In the genomic region with DNA sequence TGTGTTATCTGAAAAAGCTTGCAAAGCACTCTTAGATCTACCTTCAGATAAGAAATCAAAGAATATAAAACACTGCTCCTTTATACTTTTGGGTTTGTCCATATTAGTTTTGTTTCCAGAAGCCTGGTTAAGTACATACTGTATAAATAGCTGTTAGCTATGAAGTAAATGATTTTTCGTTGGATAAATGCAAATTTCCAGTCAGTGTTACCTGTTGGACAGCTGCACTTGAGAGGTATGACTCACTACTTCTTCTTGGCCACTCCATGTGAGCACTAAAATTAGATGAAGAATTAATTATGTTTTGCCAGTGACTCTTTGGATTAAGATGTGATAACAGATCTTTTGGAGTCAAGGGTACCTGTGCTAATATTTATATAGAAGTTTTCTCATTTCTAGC, we compare ENCODE assay signal across 22 cellular contexts.
"Had no signal": no experiment of that assay in that cellular context is flagged by ENCODE, and none has a peak within 500 bp of the region (broad histone marks: within the 10 kb centered on the region; RNA-seq: fewer than 3 reads in every experiment).

No MANE protein-coding gene starts in this region.

- H3K36me3 ChIP-seq: neural progenitor cell, thoracic aorta, WERI-Rb-1 had no signal

- H3K4me1 ChIP-seq: foreskin keratinocyte, neural progenitor cell, sigmoid colon, upper lobe of left lung had no signal

- H3K27me3 ChIP-seq: body of pancreas, cardiac muscle cell, foreskin keratinocyte, neural progenitor cell, sigmoid colon, upper lobe of left lung had no signal

- ATAC-seq: activated CD8-positive, alpha-beta T cell treated with anti-CD3 and anti-CD28 coated beads, Interleukin-2, amount 10 ng/mL, durations not matched to agents 7 days and 5 days; body of pancreas; foreskin keratinocyte; left lobe of liver; naive thymus-derived CD8-positive, alpha-beta T cell had no signal

- H3K9me3 ChIP-seq: body of pancreas, sigmoid colon, thoracic aorta, upper lobe of left lung had no signal

- DNase-seq: activated CD4-positive, alpha-beta T cell treated with anti-CD3 and anti-CD28 coated beads for 1 hour; activated CD4-positive, alpha-beta T cell treated with anti-CD3 and anti-CD28 coated beads, Interleukin-2, amount 50 U/mL, for 1 hour; activated CD8-positive, alpha-beta T cell treated with anti-CD3 and anti-CD28 coated beads, Interleukin-2, amount 10 ng/mL, durations not matched to agents 7 days and 5 days; activated gamma-delta T cell treated with Interleukin-2 at 50 U/mL for 16 hours; anterior cingulate cortex; body of pancreas; effector CD4-positive, alpha-beta T cell; erythroblast; foreskin keratinocyte; mammary epithelial cell; naive thymus-derived CD8-positive, alpha-beta T cell; retina; sigmoid colon; stimulated activated CD4-positive, alpha-beta T cell treated with anti-CD3 and anti-CD28 coated beads, Interleukin-2, amount 100 ng/mL, for 48 hours; stimulated activated naive CD4-positive, alpha-beta T cell treated with Interleukin-2 at 50 U/mL for 16 hours; WERI-Rb-1 had no signal

- H3K27ac ChIP-seq: body of pancreas, cardiac muscle cell, foreskin keratinocyte, neural progenitor cell, sigmoid colon, thoracic aorta, WERI-Rb-1 had no signal

- H3K4me3 ChIP-seq: body of pancreas, cardiac muscle cell, neural progenitor cell, sigmoid colon, smooth muscle cell, thoracic aorta, upper lobe of left lung had no signal
